Comparison of ENCODE assay signal across 1 cellular context in genomic region chr4:168628251-168628650, GRCh38.
TF ChIP-seq lines count a peak whose summit lies in the region.

No MANE protein-coding gene starts in this region.

TF ChIP-seq in GM12878, 131 proteins besides CTCF, POLR2A, EP300 and RAD21 (continued from another document):
- TF ChIP-seq NFYA (IDR thresholded peaks at IDR 0.05; ENCODE audit: borderline replicate concordance, low read depth, low read length) (no peak), IKZF2 (IDR thresholded peaks at IDR 0.05) (no peak), POU2F2 (IDR thresholded peaks at IDR 0.05; ENCODE audit: borderline replicate concordance, low read depth, low read length) (no peak), PAX5 (IDR thresholded peaks at IDR 0.05; ENCODE audit: borderline replicate concordance, low read depth, low read length) (no peak), REST (IDR thresholded peaks at IDR 0.05; ENCODE audit: low read depth, low read length) (no peak), YY1 (IDR thresholded peaks at IDR 0.05; ENCODE audit: low read depth, low read length) (no peak), BCL11A (IDR thresholded peaks at IDR 0.05; ENCODE audit: low read depth, low read length) (no peak)
